Comparison of ENCODE assay signal across 13 cellular contexts in genomic region chr15:60528530-60528929, GRCh38. TPM values are rescaled to one million over a fixed set of nuclear protein-coding genes. Genes with fewer than 3 reads are reported as not detected.
A peak's percentile ranks its signal among the peaks of the same experiment; 100 is the strongest.
DNase-seq lines count a peak whose midpoint lies in the region; ATAC-seq lines count a peak whose summit lies in the region.
"Had no signal": no experiment of that assay in that cellular context is flagged by ENCODE, and none has a peak within 500 bp of the region (broad histone marks: within the 10 kb centered on the region; RNA-seq: fewer than 3 reads in every experiment).

No MANE protein-coding gene starts in this region.

- peak in 1 of 5 donors; percentile 57 for DNase-seq in CD8-positive, alpha-beta memory T cell
- DNase-seq in GM23248 (peak; percentile 39), astrocyte of the hippocampus (ENCODE audit: low read depth, low spot score) (peak; percentile 12), kidney tubule cell (ENCODE audit: low spot score) (peak; percentile 71), NCI-H748 treated with DMSO at 0.1 percent for 48 hours (lab: John Stamatoyannopoulos, UW) (no peak), mucosa of gallbladder (ENCODE audit: low spot score) (no peak)
- DNase-seq: activated CD4-positive, alpha-beta T cell treated with anti-CD3 and anti-CD28 coated beads, Interleukin-2, amount 10 ng/mL, durations not matched to agents 24 days and 14 days; DMS 273 treated with DMSO at 0.1 percent for 48 hours; MG63; testis had no signal

- H3K4me3 ChIP-seq in CD8-positive, alpha-beta memory T cell (ENCODE audit: low read length), result no peak overlapping the region
- H3K4me3 ChIP-seq in GM23248, result no peak overlapping the region
- H3K4me3 ChIP-seq: MG63, SJSA1, testis had no signal

- H3K36me3 Mint-ChIP-seq in CD8-positive, alpha-beta memory T cell, result peaks cover 5 to 86% (median 22%) of the 10 kb centered on the region in 3 donors

- H3K4me3 Mint-ChIP-seq in CD8-positive, alpha-beta memory T cell, result peak overlapping the region in 6 of 7 donors; percentile 34 to 72 (median 42)
- H3K4me3 Mint-ChIP-seq: activated CD4-positive, alpha-beta T cell treated with anti-CD3 and anti-CD28 coated beads, Interleukin-2, amount 10 ng/mL, durations not matched to agents 24 days and 14 days had no signal

- CTCF ChIA-PET in CD8-positive, alpha-beta memory T cell (lab: Charles Lee), result interaction anchor here (0.9 to 1.3 kb wide), 3 partner anchors 11 to 336 kb away, joined by 3 to 4 read pairs (median 4); no protein-coding TSS in a partner anchor

- no peak for ATAC-seq in HG02571 (IDR thresholded peaks at IDR 0.05; ENCODE audit: unreplicated experiment)
- ATAC-seq: sciatic nerve had no signal

- H3K9me2 ChIP-seq in GM23248 (ENCODE audit: insufficient read depth), result no peaks in the 10 kb centered on the region

- H3F3A ChIP-seq in GM23248 (ENCODE audit: insufficient read depth), result peaks cover 6% of the 10 kb centered on the region; the same call in 1 of the 2 replicates

- H3K27ac ChIP-seq in CD8-positive, alpha-beta memory T cell (ENCODE audit: low read depth, low read length), result no peak overlapping the region
- H3K27ac ChIP-seq in GM23248, result no peak overlapping the region
- H3K27ac ChIP-seq: SJSA1 had no signal

- no peak overlapping the region for H3K4me2 ChIP-seq in GM23248 (ENCODE audit: unreplicated experiment)

- WGBS in GM23248 (ENCODE audit: low coverage in 1 of 2, low lambda C conversion rate in 2 of 2, missing lambda C conversion rate in 2 of 2), 2 experiments, result 89 to 100% methylated on average over 1 of the region's 1 CpG

- H3K9ac ChIP-seq in GM23248, result no peak overlapping the region

- peaks cover 90 to 99% (median 98%) of the 10 kb centered on the region in 3 donors for H3K4me1 Mint-ChIP-seq in CD8-positive, alpha-beta memory T cell

- no peaks in the 10 kb centered on the region for H3K27me3 ChIP-seq in CD8-positive, alpha-beta memory T cell (ENCODE audit: insufficient read depth, low read length, poor library complexity, severe bottlenecking)
- no peaks in the 10 kb centered on the region for H3K27me3 ChIP-seq in GM23248 (replicated peaks; ENCODE audit: insufficient read depth)
- H3K27me3 ChIP-seq: MG63, SJSA1, testis had no signal

- H3K9me3 Mint-ChIP-seq in CD8-positive, alpha-beta memory T cell, result no peaks in the 10 kb centered on the region
- H3K9me3 Mint-ChIP-seq: activated CD4-positive, alpha-beta T cell treated with anti-CD3 and anti-CD28 coated beads, Interleukin-2, amount 10 ng/mL, durations not matched to agents 24 days and 14 days had no signal

- no peak overlapping the region for H2AFZ ChIP-seq in GM23248

- peaks cover 10% of the 10 kb centered on the region; the same call in 1 of the 2 replicates for H3K79me2 ChIP-seq in GM23248 (ENCODE audit: insufficient read depth)

- H3K36me3 ChIP-seq in CD8-positive, alpha-beta memory T cell (ENCODE audit: insufficient read depth, low read length), result peaks cover 8% of the 10 kb centered on the region
- no peaks in the 10 kb centered on the region for H3K36me3 ChIP-seq in GM23248 (ENCODE audit: low read depth)
- H3K36me3 ChIP-seq: MG63, SJSA1 had no signal

- H4K20me1 ChIP-seq in GM23248 (ENCODE audit: insufficient read depth), result no peaks in the 10 kb centered on the region; the same call in 1 of the 2 replicates

- H3K4me1 ChIP-seq in CD8-positive, alpha-beta memory T cell (ENCODE audit: insufficient read depth, low read length), result peaks cover 32% of the 10 kb centered on the region
- peaks cover 2% of the 10 kb centered on the region; the same call in 1 of the 2 replicates for H3K4me1 ChIP-seq in GM23248 (ENCODE audit: insufficient read depth)
- H3K4me1 ChIP-seq: SJSA1 had no signal

- in situ Hi-C loops in GM23248 (cut with MboI), result no loop called here

- H3K27ac Mint-ChIP-seq in CD8-positive, alpha-beta memory T cell, result peak overlapping the region; percentile 92 to 99 (median 98)
- H3K27ac Mint-ChIP-seq: activated CD4-positive, alpha-beta T cell treated with anti-CD3 and anti-CD28 coated beads, Interleukin-2, amount 10 ng/mL, durations not matched to agents 24 days and 14 days had no signal

- no peaks in the 10 kb centered on the region for H3K9me3 ChIP-seq in CD8-positive, alpha-beta memory T cell (ENCODE audit: low read length)
- no peaks in the 10 kb centered on the region for H3K9me3 ChIP-seq in GM23248 (ENCODE audit: low read depth)
- H3K9me3 ChIP-seq: MG63, SJSA1, testis had no signal

- H3K27me3 Mint-ChIP-seq in CD8-positive, alpha-beta memory T cell, result no peaks in the 10 kb centered on the region
- H3K27me3 Mint-ChIP-seq: activated CD4-positive, alpha-beta T cell treated with anti-CD3 and anti-CD28 coated beads, Interleukin-2, amount 10 ng/mL, durations not matched to agents 24 days and 14 days had no signal

- POLR2A ChIA-PET in CD8-positive, alpha-beta memory T cell (lab: Charles Lee), result interaction anchor here (0.7 kb wide), 2 partner anchors 11 to 21 kb away, joined by 3 to 4 read pairs; no protein-coding TSS in a partner anchor

RNA-seq across cellular contexts. Expression of gene ICE2, which starts 49.6 kb away (rescaled TPM):
- total RNA-seq in CD8-positive, alpha-beta memory T cell, result 10 to 100 TPM; 51.7 to 59.5 TPM
- 57.5 TPM for polyA plus RNA-seq in CD8-positive, alpha-beta memory T cell
- 21.6 and 43.4 TPM in 2 replicates for total RNA-seq in GM23248 (2014; rRNA removed; shearing (Covaris generic))
- 21.3 and 25.5 TPM in 2 replicates for polyA plus RNA-seq in GM23248 (2016; fragmentation: Nextera tagmentation; extraction: Ambion mirVana)
- total RNA-seq in mucosa of gallbladder, result 47.7 TPM

Comparison
In these comparisons a context has a peak if more than half of its experiments do, and no peak if none do; other contexts are left out.
1. DNase-seq: peak in GM23248 (single experiment), astrocyte of the hippocampus (single experiment) and kidney tubule cell (single experiment); none in NCI-H748 treated with DMSO at 0.1 percent for 48 hours (single experiment) and mucosa of gallbladder (single experiment).